ENCODE assay signal across 2 cellular contexts in genomic region chr14:36222337-36222736, GRCh38.
TF ChIP-seq lines count a peak whose summit lies in the region.

No MANE protein-coding gene starts in this region.

TF ChIP-seq in HepG2, 621 proteins besides CTCF, POLR2A, EP300 and RAD21:
- no peak for TF ChIP-seq ZNF512B (CRISPR knock-in tag; IDR thresholded peaks at IDR 0.05; ENCODE audit: borderline replicate concordance)
- peak; percentile 57 for TF ChIP-seq ZNF629 (CRISPR knock-in tag; conservative IDR thresholded peaks at IDR 0.05)

TF ChIP-seq in K562, 482 proteins besides CTCF, POLR2A, EP300 and RAD21:
- TF ChIP-seq RBM25 (IDR thresholded peaks at IDR 0.05; ENCODE audit: low read depth, low read length, severe bottlenecking): peak; percentile 59
- TF ChIP-seq KDM5B (IDR thresholded peaks at IDR 0.05; ENCODE audit: insufficient replicate concordance, low read depth, low read length): no peak
